16 cellular contexts compared by ENCODE assay signal in genomic region chr16:64866026-64866425, GRCh38.
"Had no signal": no experiment of that assay in that cellular context is flagged by ENCODE, and none has a peak within 500 bp of the region (broad histone marks: within the 10 kb centered on the region; RNA-seq: fewer than 3 reads in every experiment).

No MANE protein-coding gene starts in this region.

- H3K27me3 ChIP-seq: adrenal gland, ascending aorta, cardiac muscle cell, left lung, thyroid gland, upper lobe of right lung had no signal

- DNase-seq: activated CD4-positive, alpha-beta memory T cell treated with anti-CD3 and anti-CD28 coated beads, Interleukin-2, amount 10 ng/mL, durations not matched to agents 7 days and 5 days; activated CD4-positive, alpha-beta T cell treated with anti-CD3 and anti-CD28 coated beads, Interleukin-2, amount 10 ng/mL, durations not matched to agents 24 days and 14 days; activated effector memory CD4-positive, alpha-beta T cell treated with anti-CD3 and anti-CD28 coated beads, Interleukin-2, amount 50 U/mL, for 16 hours; activated T-cell treated with anti-CD3 and anti-CD28 coated beads for 4 hours; adrenal gland; kidney glomerular epithelial cell; left lung; natural killer cell; stimulated activated CD4-positive, alpha-beta T cell treated with anti-CD3 and anti-CD28 coated beads, Interleukin-12 subunit alpha, Interleukin-12 subunit beta, amount 100 ng/mL, for 4 hours; substantia nigra; thyroid gland; upper lobe of right lung had no signal

- H3K27ac ChIP-seq: adrenal gland, cardiac muscle cell, epithelial cell of prostate, left lung, thyroid gland, upper lobe of right lung had no signal

- H3K4me3 ChIP-seq: adrenal gland, ascending aorta, cardiac muscle cell, left lung, lung, thyroid gland, upper lobe of right lung had no signal

- H3K4me1 ChIP-seq: ascending aorta, left lung, thyroid gland, upper lobe of right lung had no signal

- ATAC-seq: left lung, natural killer cell, upper lobe of right lung had no signal

- H3K36me3 ChIP-seq: adrenal gland, ascending aorta, cardiac muscle cell, left lung, thyroid gland, upper lobe of right lung had no signal
